Comparison of ENCODE assay signal across 9 cellular contexts in genomic region chr11:75768909-75769771, GRCh38. TPM values are rescaled to one million over a fixed set of nuclear protein-coding genes. Genes with fewer than 3 reads are reported as not detected.
DNase-seq lines count a peak whose midpoint lies in the region; ATAC-seq, FAIRE-seq and TF ChIP-seq lines count a peak whose summit lies in the region.
"Had no signal": no experiment of that assay in that cellular context is flagged by ENCODE, and none has a peak within 500 bp of the region (broad histone marks: within the 10 kb centered on the region; RNA-seq: fewer than 3 reads in every experiment).

No MANE protein-coding gene starts in this region.

- H3K4me1 ChIP-seq in RWPE2 (ENCODE audit: insufficient read depth, poor library complexity, severe bottlenecking) (peaks cover 3% of the 10 kb centered on the region), rectal smooth muscle tissue (ENCODE audit: control insufficient read depth, insufficient read depth, low read length) (peaks cover 5% of the 10 kb centered on the region)

- no peak for FAIRE-seq in frontal cortex (lab: Jason Lieb, UNC)
- FAIRE-seq: TTC549 had no signal

- H3K27ac Mint-ChIP-seq in glutamatergic neuron (ENCODE audit: unreplicated experiment): no peak overlapping the region

- TF ChIP-seq CTCF in RWPE2 (IDR thresholded peaks at IDR 0.05; ENCODE audit: poor library complexity, severe bottlenecking): no peak
- TF ChIP-seq CTCF in glutamatergic neuron (IDR thresholded peaks at IDR 0.05; ENCODE audit: partially characterized antibody, unreplicated experiment): no peak

- H3K27me3 Mint-ChIP-seq in glutamatergic neuron (ENCODE audit: unreplicated experiment): peaks cover 10% of the 10 kb centered on the region

- no peaks in the 10 kb centered on the region for H3K36me3 Mint-ChIP-seq in glutamatergic neuron (ENCODE audit: unreplicated experiment)

- H3K9ac ChIP-seq in rectal smooth muscle tissue (ENCODE audit: low read length): no peak overlapping the region

- H3K9me3 ChIP-seq in RWPE2 (ENCODE audit: severe bottlenecking): no peaks in the 10 kb centered on the region

- no peaks in the 10 kb centered on the region for H3K36me3 ChIP-seq in RWPE2 (ENCODE audit: low read depth)
- H3K36me3 ChIP-seq in rectal smooth muscle tissue (ENCODE audit: control insufficient read depth, insufficient read depth, low read length): no peaks in the 10 kb centered on the region

- H3K27me3 ChIP-seq in RWPE2 (ENCODE audit: insufficient read depth, poor library complexity, severe bottlenecking): no peaks in the 10 kb centered on the region
- H3K27me3 ChIP-seq in rectal smooth muscle tissue (ENCODE audit: control insufficient read depth, insufficient read depth, low read length): no peaks in the 10 kb centered on the region

- H3K4me1 Mint-ChIP-seq in glutamatergic neuron (ENCODE audit: low read depth, unreplicated experiment): no peaks in the 10 kb centered on the region

- peak overlapping the region; percentile 52 for H3K4me3 Mint-ChIP-seq in glutamatergic neuron (ENCODE audit: unreplicated experiment)

- DNase-seq in RWPE2 (ENCODE audit: low spot score) (no peak), glutamatergic neuron (no peak), frontal cortex (ENCODE audit: low spot score in 2 of 2) (no peak), globus pallidus (ENCODE audit: low spot score) (no peak), NCI-H345 treated with DMSO at 0.1 percent for 48 hours (lab: John Stamatoyannopoulos, UW; ENCODE audit: unreplicated experiment) (no peak)
- DNase-seq in stimulated activated CD4-positive, alpha-beta T cell treated with anti-CD3 and anti-CD28 coated beads, Interleukin-12 subunit alpha, Interleukin-12 subunit beta, amount 100 ng/mL, for 4 hours: no peak

- peaks cover 10% of the 10 kb centered on the region for H3K9me3 Mint-ChIP-seq in glutamatergic neuron (ENCODE audit: unreplicated experiment)

- H3K27ac ChIP-seq in RWPE2 (ENCODE audit: poor library complexity, severe bottlenecking): no peak overlapping the region
- no peak overlapping the region for H3K27ac ChIP-seq in rectal smooth muscle tissue (ENCODE audit: low read depth, low read length)

- H3K4me3 ChIP-seq in RWPE2 (ENCODE audit: severe bottlenecking) (peak overlapping the region; percentile 42), rectal smooth muscle tissue (ENCODE audit: low read length) (peak overlapping the region; percentile 57)

- ATAC-seq in GM18867 (IDR thresholded peaks at IDR 0.05; ENCODE audit: unreplicated experiment) (peak; percentile 4), RWPE2 (ENCODE audit: low read depth) (0 out of 3 replicates have a peak, but pooled peaks have one; percentile 3)

RNA-seq across cellular contexts. Expression of gene DGAT2, which starts 0.6 kb away (rescaled TPM):
- total RNA-seq in glutamatergic neuron (ENCODE audit: unreplicated experiment): 0.76 TPM
- total RNA-seq in frontal cortex: 4.1 TPM

RNA-seq across cellular contexts. Expression of gene UVRAG, which starts 45.9 kb away (rescaled TPM):
- total RNA-seq in glutamatergic neuron (ENCODE audit: unreplicated experiment): 17.8 TPM
- 35.9 TPM for total RNA-seq in frontal cortex

RNA-seq across cellular contexts. Expression of gene MOGAT2, which starts 51.5 kb away (rescaled TPM):
- total RNA-seq in glutamatergic neuron (ENCODE audit: unreplicated experiment) (not detected), frontal cortex (not detected)
